ENCODE assay signal across 9 cellular contexts in genomic region chr11:65552413-65552951, GRCh38. TPM values are rescaled to one million over a fixed set of nuclear protein-coding genes. Genes with fewer than 3 reads are reported as not detected.
A peak's percentile ranks its signal among the peaks of the same experiment; 100 is the strongest.
DNase-seq lines count a peak whose midpoint lies in the region; ATAC-seq and TF ChIP-seq lines count a peak whose summit lies in the region.
"Had no signal": no experiment of that assay in that cellular context is flagged by ENCODE, and none has a peak within 500 bp of the region (broad histone marks: within the 10 kb centered on the region; RNA-seq: fewer than 3 reads in every experiment).

No MANE protein-coding gene starts in this region.

- POLR2A ChIA-PET in CD4-positive, alpha-beta T cell (lab: Charles Lee): interaction anchor here (0.7 to 4.3 kb wide), 14 partner anchors 11 to 198 kb away, joined by 3 to 41 read pairs (median 4); partner anchors contain the start of genes EHBP1L1, FAM89B, MALAT1 and NEAT1
- POLR2A ChIA-PET in HCT116 (lab: Charles Lee): interaction anchor here (1.2 to 2.0 kb wide), 4 partner anchors 9 to 18 kb away, joined by 4 to 7 read pairs (median 6); partner anchors contain the start of gene ZNRD2

- H3K9me3 ChIP-seq in CD4-positive, alpha-beta T cell (ENCODE audit: control insufficient read depth, low read length): no peaks in the 10 kb centered on the region
- H3K9me3 ChIP-seq in HCT116 (ENCODE audit: control insufficient read depth in 1 of 2, insufficient read depth in 1 of 2, low read depth in 1 of 2, low read length in 2 of 2): no peaks in the 10 kb centered on the region
- H3K9me3 ChIP-seq in RWPE2 (ENCODE audit: severe bottlenecking): no peaks in the 10 kb centered on the region

- CTCF ChIA-PET in CD4-positive, alpha-beta T cell (lab: Charles Lee): interaction anchor here (0.5 to 2.4 kb wide), 10 partner anchors 10 to 128 kb away, joined by 3 to 35 read pairs (median 7); partner anchors contain the start of genes FAM89B and SCYL1
- CTCF ChIA-PET in HCT116 (lab: Charles Lee): interaction anchor here (0.7 to 3.7 kb wide), 4 partner anchors 8 to 44 kb away, joined by 3 to 25 read pairs (median 6); no protein-coding TSS in a partner anchor

- H3K27ac Mint-ChIP-seq in CD4-positive, alpha-beta T cell: peak overlapping the region; percentile 82
- H3K27ac Mint-ChIP-seq in immature natural killer cell: peak overlapping the region; percentile 9 to 79 (median 60)
- H3K27ac Mint-ChIP-seq: H9 had no signal

- H3K79me2 ChIP-seq in HCT116 (ENCODE audit: insufficient read depth, low read length): peaks cover 27% of the 10 kb centered on the region

- H3K36me3 ChIP-seq in HCT116 (ENCODE audit: control insufficient read depth in 1 of 2, insufficient read depth in 2 of 2, low read length in 2 of 2) (peaks cover 5 to 12% of the 10 kb centered on the region in 2 experiments), RWPE2 (ENCODE audit: low read depth) (peaks cover 4% of the 10 kb centered on the region; the same call in 1 of the 2 replicates)

- peaks cover 84% of the 10 kb centered on the region for H3K4me1 Mint-ChIP-seq in CD4-positive, alpha-beta T cell (ENCODE audit: low read depth)
- peaks cover 57 to 61% of the 10 kb centered on the region in 2 donors for H3K4me1 Mint-ChIP-seq in immature natural killer cell

- H3K27me3 ChIP-seq in CD4-positive, alpha-beta T cell (ENCODE audit: control insufficient read depth, insufficient read depth, low read length): no peaks in the 10 kb centered on the region
- H3K27me3 ChIP-seq in HCT116 (ENCODE audit: insufficient read depth, low read length): no peaks in the 10 kb centered on the region
- no peaks in the 10 kb centered on the region for H3K27me3 ChIP-seq in RWPE2 (ENCODE audit: insufficient read depth, poor library complexity, severe bottlenecking)

- RAD21 ChIA-PET in HCT116 (lab: Charles Lee; ENCODE audit: low non-redundant PET in 1 of 2, low total read pairs in 2 of 2, uncharacterized antibody in 2 of 2, unreplicated experiment in 2 of 2): no interaction called here

- peak overlapping the region; percentile 78 for H3K4me2 ChIP-seq in HCT116 (ENCODE audit: low read length)

- H3K27ac ChIP-seq in CD4-positive, alpha-beta T cell (ENCODE audit: low read depth, low read length): peak overlapping the region; percentile 72
- peak overlapping the region; percentile 70; the same call in 1 of the 2 replicates for H3K27ac ChIP-seq in HCT116 (ENCODE audit: low read depth, low read length)
- H3K27ac ChIP-seq in RWPE2 (ENCODE audit: poor library complexity, severe bottlenecking): no peak overlapping the region

- no peak for TF ChIP-seq POLR2A in HCT116 (IDR thresholded peaks at IDR 0.05; ENCODE audit: borderline replicate concordance, extremely low read depth, insufficient read depth, insufficient read length)

- H3K36me3 Mint-ChIP-seq in CD4-positive, alpha-beta T cell (ENCODE audit: low read depth): peaks cover 57% of the 10 kb centered on the region
- peaks cover 9 to 17% (median 16%) of the 10 kb centered on the region in 3 donors for H3K36me3 Mint-ChIP-seq in immature natural killer cell

- no peak for DNase-seq in CD4-positive, alpha-beta T cell
- DNase-seq in HCT116 (ENCODE audit: low read depth, low spot score) (no peak), RWPE2 (ENCODE audit: low spot score) (no peak), immature natural killer cell (no peak), kidney tubule cell (ENCODE audit: low spot score) (no peak), occipital lobe (lab: John Stamatoyannopoulos, UW) (no peak), posterior cingulate gyrus (no peak), ACHN (no peak)

- H3K4me3 ChIP-seq in HCT116 (replicated peaks in 1 of 2; ENCODE audit: low read depth in 1 of 2, low read length in 2 of 2): no peak overlapping the region
- H3K4me3 ChIP-seq in RWPE2 (ENCODE audit: severe bottlenecking): no peak overlapping the region

- no peak for TF ChIP-seq CTCF in CD4-positive, alpha-beta T cell (IDR thresholded peaks at IDR 0.05)
- TF ChIP-seq CTCF in HCT116 (IDR thresholded peaks at IDR 0.05 in 2 of 3, conservative IDR thresholded peaks at IDR 0.05 in 1 of 3; ENCODE audit: borderline replicate concordance in 1 of 3, insufficient read depth in 1 of 3, low read depth in 2 of 3, low read length in 2 of 3) (no peak; a peak in 1 of 6 replicates), RWPE2 (IDR thresholded peaks at IDR 0.05; ENCODE audit: poor library complexity, severe bottlenecking) (peak; percentile 30)

- no TSS peak for BruUV-seq in HCT116 (replicated peaks; lab: Mats Ljungman, UMichigan)

- intact Hi-C loops in CD4-positive, alpha-beta T cell (cut with DNase I, micrococcal nuclease): loop anchor here (1.0 to 2.0 kb wide), 3 partner anchors 11 to 16 kb away; no protein-coding TSS in a partner anchor
- intact Hi-C loops in HCT116 (cut with micrococcal nuclease): no loop called here
- intact Hi-C loops in posterior cingulate gyrus (cut with DNase I): no loop called here

- no peaks in the 10 kb centered on the region for H4K20me1 ChIP-seq in HCT116 (ENCODE audit: insufficient read depth)

- no peaks in the 10 kb centered on the region for H3K9me3 Mint-ChIP-seq in CD4-positive, alpha-beta T cell
- peaks cover 0 to 2% (median 0%) of the 10 kb centered on the region in 6 donors for H3K9me3 Mint-ChIP-seq in immature natural killer cell
- H3K9me3 Mint-ChIP-seq: H9 had no signal

- H3K9me2 ChIP-seq in HCT116 (ENCODE audit: insufficient read depth): no peaks in the 10 kb centered on the region

- H3K4me3 Mint-ChIP-seq in CD4-positive, alpha-beta T cell: peak overlapping the region; percentile 71
- peak overlapping the region in 1 of 5 donors; percentile 9 for H3K4me3 Mint-ChIP-seq in immature natural killer cell

- no peak for TF ChIP-seq RAD21 in HCT116 (IDR thresholded peaks at IDR 0.05; ENCODE audit: low read depth)

- ATAC-seq in CD4-positive, alpha-beta T cell (ENCODE audit: poor library complexity): no peak
- ATAC-seq in HCT116 (no peak), RWPE2 (ENCODE audit: low read depth) (no peak)

- in situ Hi-C loops in ACHN (cut with HindIII; ENCODE audit: low pct_ligation_motif_present, low pct_unique_long_range_greater_than_20kb, low sequenced_read_pairs): no loop called here

- H3K4me1 ChIP-seq in HCT116 (ENCODE audit: control insufficient read depth in 1 of 2, insufficient read depth in 2 of 2, low read length in 2 of 2) (peaks cover 60 to 72% of the 10 kb centered on the region in 2 experiments), RWPE2 (ENCODE audit: insufficient read depth, poor library complexity, severe bottlenecking) (peaks cover 23% of the 10 kb centered on the region)

- no peaks in the 10 kb centered on the region for H3K27me3 Mint-ChIP-seq in CD4-positive, alpha-beta T cell
- H3K27me3 Mint-ChIP-seq in immature natural killer cell (ENCODE audit: low read depth in 3 of 3): peaks cover 2 to 4% (median 4%) of the 10 kb centered on the region in 3 donors

- H2AFZ ChIP-seq in HCT116 (ENCODE audit: low read depth, low read length, poor library complexity, severe bottlenecking): no peak overlapping the region

- H3K9ac ChIP-seq in HCT116 (ENCODE audit: low read length): 0 out of 2 replicates have a peak overlapping the region, but pooled peaks have one; percentile 8

TF ChIP-seq in HCT116, 20 proteins besides CTCF, POLR2A, EP300 and RAD21 (continues in another document):
- TF ChIP-seq ZFX (IDR thresholded peaks at IDR 0.05) (no peak), EZH2 (IDR thresholded peaks at IDR 0.05) (no peak), MAX (IDR thresholded peaks at IDR 0.05) (no peak), SIN3A (IDR thresholded peaks at IDR 0.05; ENCODE audit: low read depth) (no peak), ZBTB33 (IDR thresholded peaks at IDR 0.05; ENCODE audit: extremely low read depth, insufficient replicate concordance, low read length) (no peak), ELF1 (IDR thresholded peaks at IDR 0.05; ENCODE audit: borderline replicate concordance, low read depth) (no peak), SRF (IDR thresholded peaks at IDR 0.05; ENCODE audit: low read depth) (no peak), FOSL1 (IDR thresholded peaks at IDR 0.05; ENCODE audit: low read depth) (no peak)

RNA-seq across cellular contexts. Expression of gene LTBP3, which starts 5.7 kb away (rescaled TPM):
- 100 to 1,000 TPM; 236 to 238 TPM for total RNA-seq in CD4-positive, alpha-beta T cell
- total RNA-seq in HCT116 (2021; ENCODE audit: unreplicated experiment) (248 TPM), occipital lobe (18.4 TPM)
- 238 and 328 TPM in 2 replicates for polyA plus RNA-seq in HCT116 (2012)
- polyA plus RNA-seq in immature natural killer cell: 10 to 100 TPM in 2 of 3 donors, 1 to 10 TPM in 1; 3.3 to 21.0 (median 14.5) TPM

RNA-seq across cellular contexts. Expression of gene ZNRD2, which starts 17.8 kb away (rescaled TPM):
- total RNA-seq in CD4-positive, alpha-beta T cell: 10 to 100 TPM; 38.7 to 39.9 TPM
- total RNA-seq in HCT116 (2021; ENCODE audit: unreplicated experiment): 66.8 TPM
- polyA plus RNA-seq in HCT116 (2012): 86.9 and 93.0 TPM in 2 replicates
- polyA plus RNA-seq in immature natural killer cell: 100 to 1,000 TPM in 2 of 3 donors, 10 to 100 TPM in 1; 100.0 to 138 (median 117) TPM
- 23.6 TPM for total RNA-seq in occipital lobe

RNA-seq across cellular contexts. Expression of gene FAM89B, which starts 19.9 kb away (rescaled TPM):
- 10 to 100 TPM; 23.3 to 27.3 TPM for total RNA-seq in CD4-positive, alpha-beta T cell
- total RNA-seq in HCT116 (2021; ENCODE audit: unreplicated experiment) (60.0 TPM), occipital lobe (22.3 TPM)
- polyA plus RNA-seq in HCT116 (2012): 46.1 and 52.9 TPM in 2 replicates
- 100 to 1,000 TPM in 2 of 3 donors, 10 to 100 TPM in 1; 98.6 to 173 (median 158) TPM for polyA plus RNA-seq in immature natural killer cell

RNA-seq across cellular contexts. Expression of gene EHBP1L1, which starts 23.4 kb away (rescaled TPM):
- total RNA-seq in CD4-positive, alpha-beta T cell: 10 to 100 TPM; 82.6 to 88.5 TPM
- 105 TPM for total RNA-seq in HCT116 (2021; ENCODE audit: unreplicated experiment)
- 88.5 and 90.6 TPM in 2 replicates for polyA plus RNA-seq in HCT116 (2012)
- polyA plus RNA-seq in immature natural killer cell: 10 to 100 TPM; 14.8 to 19.3 (median 17.7) TPM
- total RNA-seq in occipital lobe: 9.7 TPM

RNA-seq across cellular contexts. Expression of gene SCYL1, which starts 27.6 kb away (rescaled TPM):
- total RNA-seq in CD4-positive, alpha-beta T cell: 10 to 100 TPM; 57.4 to 60.7 TPM
- 104 TPM for total RNA-seq in HCT116 (2021; ENCODE audit: unreplicated experiment)
- 82.4 and 84.4 TPM in 2 replicates for polyA plus RNA-seq in HCT116 (2012)
- 10 to 100 TPM; 17.8 to 52.5 (median 23.3) TPM for polyA plus RNA-seq in immature natural killer cell
- total RNA-seq in occipital lobe: 34.2 TPM

Comparison
In these comparisons a context has a peak if more than half of its experiments do, and no peak if none do; other contexts are left out.
1. RNA of gene LTBP3, which starts 5.7 kb away (total RNA-seq): 248 TPM in HCT116 (single experiment) and 236 to 238 TPM in CD4-positive, alpha-beta T cell; 18.4 TPM in occipital lobe (single experiment); every median in the first group is over 10 times any median in the second.
2. intact Hi-C loops: an anchor here in CD4-positive, alpha-beta T cell (1.0 to 2.0 kb wide); none called in HCT116 and posterior cingulate gyrus.